In genomic region chr2:75787532-75788132, GRCh38 we compare ENCODE assay signal across 8 cellular contexts.
A peak's percentile ranks its signal among the peaks of the same experiment; 100 is the strongest.
DNase-seq lines count a peak whose midpoint lies in the region; ATAC-seq, FAIRE-seq and TF ChIP-seq lines count a peak whose summit lies in the region.

No MANE protein-coding gene starts in this region.

- CTCF ChIA-PET in HEK293T (lab: Yijun Ruan, JAX) (no interaction called here), MCF 10A (lab: Yijun Ruan, JAX) (interaction anchor here (0.7 to 4.5 kb wide), 11 partner anchors 9 to 881 kb away, joined by 3 to 37 read pairs (median 4); no protein-coding TSS in a partner anchor)

- H3K27me3 Mint-ChIP-seq in MCF 10A (ENCODE audit: insufficient read depth, unreplicated experiment) (no peaks in the 10 kb centered on the region), mesothelial cell of epicardium (ENCODE audit: low read depth) (peaks cover 3% of the 10 kb centered on the region)

- intact Hi-C loops in MCF 10A (cut with micrococcal nuclease): loop anchor here (1.0 to 10.0 kb wide), 6 partner anchors 110 to 812 kb away; no protein-coding TSS in a partner anchor

- peak; percentile 61 for TF ChIP-seq CTCF in MCF 10A (IDR thresholded peaks at IDR 0.05; ENCODE audit: unreplicated experiment)
- peak; percentile 67 for TF ChIP-seq CTCF in mesothelial cell of epicardium (IDR thresholded peaks at IDR 0.05; ENCODE audit: unreplicated experiment)

- POLR2A ChIA-PET in HEK293T (lab: Yijun Ruan, JAX) (no interaction called here), MCF 10A (lab: Yijun Ruan, JAX) (interaction anchor here (0.6 kb wide), 1 partner anchor 72 kb away, joined by 5 read pairs; no protein-coding TSS in a partner anchor)

- H3K36me3 Mint-ChIP-seq in MCF 10A (ENCODE audit: insufficient read depth, unreplicated experiment) (no peaks in the 10 kb centered on the region), mesothelial cell of epicardium (no peaks in the 10 kb centered on the region)

- ATAC-seq in esophagus mucosa: no peak

- DNase-seq in HEK293T (ENCODE audit: extremely low spot score) (peak; percentile 43), NCI-H446 (lab: John Stamatoyannopoulos, UW) (peak; percentile 4 to 48), MCF 10A (ENCODE audit: unreplicated experiment) (peak; percentile 58), mesothelial cell of epicardium (ENCODE audit: low spot score in 2 of 2, unreplicated experiment in 2 of 2) (no peak), ecto neural progenitor cell (ENCODE audit: low spot score) (no peak)
- no peak for DNase-seq in effector CD4-positive, alpha-beta T cell

- H3K4me3 Mint-ChIP-seq in MCF 10A (ENCODE audit: unreplicated experiment) (no peak overlapping the region), mesothelial cell of epicardium (no peak overlapping the region)

- H3K9me3 Mint-ChIP-seq in MCF 10A (ENCODE audit: unreplicated experiment) (no peaks in the 10 kb centered on the region), mesothelial cell of epicardium (no peaks in the 10 kb centered on the region)

- H3K4me1 Mint-ChIP-seq in MCF 10A (ENCODE audit: insufficient read depth, unreplicated experiment): peaks cover 28% of the 10 kb centered on the region
- peaks cover 26% of the 10 kb centered on the region for H3K4me1 Mint-ChIP-seq in mesothelial cell of epicardium

- peak; percentile 93 for FAIRE-seq in G401.6 (lab: Jason Lieb, UNC)

- BruUV-seq in MCF 10A (replicated peaks; lab: Mats Ljungman, UMichigan): no TSS peak

- H3K27ac Mint-ChIP-seq in MCF 10A (ENCODE audit: low read depth, unreplicated experiment) (peak overlapping the region; percentile 71), mesothelial cell of epicardium (no peak overlapping the region)

TF ChIP-seq in HEK293T, 16 proteins besides CTCF, POLR2A, EP300 and RAD21:
- TF ChIP-seq L3MBTL2 (conservative IDR thresholded peaks at IDR 0.05) (no peak), BHLHE40 (IDR thresholded peaks at IDR 0.05; ENCODE audit: borderline replicate concordance) (no peak), SUZ12 (IDR thresholded peaks at IDR 0.05) (no peak), ELF4 (IDR thresholded peaks at IDR 0.05) (no peak), PKNOX1 (IDR thresholded peaks at IDR 0.05) (no peak), LEF1 (IDR thresholded peaks at IDR 0.05; ENCODE audit: borderline replicate concordance) (no peak), HDGF (IDR thresholded peaks at IDR 0.05; ENCODE audit: borderline replicate concordance) (no peak), FOXK2 (IDR thresholded peaks at IDR 0.05) (no peak), CTBP1 (IDR thresholded peaks at IDR 0.05; ENCODE audit: borderline replicate concordance) (no peak), ARNT (IDR thresholded peaks at IDR 0.05) (no peak), NFRKB (IDR thresholded peaks at IDR 0.05) (no peak)

Comparison
In these comparisons a context has a peak if more than half of its experiments do, and no peak if none do; other contexts are left out.
1. DNase-seq: peak in HEK293T (single experiment), NCI-H446 (2 of 2) and MCF 10A (single experiment); none in mesothelial cell of epicardium (0 of 2), ecto neural progenitor cell (single experiment) and effector CD4-positive, alpha-beta T cell (single experiment).